ENCODE assay signal across 1 cellular context in the genomic region with DNA sequence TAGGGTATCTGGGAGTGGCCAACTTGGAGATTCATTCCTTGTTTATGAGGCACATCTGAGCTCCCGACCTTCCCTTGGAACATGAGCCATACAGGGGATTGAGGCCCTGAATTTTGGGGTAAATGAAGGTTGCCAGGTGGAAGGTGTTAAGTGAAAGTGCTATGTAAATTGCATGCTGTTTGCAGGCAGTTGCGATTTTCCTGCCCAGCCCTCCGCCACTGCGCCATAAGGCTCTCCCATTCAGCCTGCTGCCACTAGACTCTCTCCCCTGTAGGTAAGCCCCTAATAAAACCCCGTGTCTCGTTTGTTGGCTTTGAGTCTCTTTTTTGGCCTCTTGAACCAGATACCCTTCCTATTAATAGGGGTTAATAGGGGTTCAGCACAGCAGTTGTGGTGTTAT.
TF ChIP-seq lines count a peak whose summit lies in the region.

No MANE protein-coding gene starts in this region.

TF ChIP-seq in GM12878, 131 proteins besides CTCF, POLR2A, EP300 and RAD21 (continued from another document):
- TF ChIP-seq POLR2AphosphoS2 (IDR thresholded peaks at IDR 0.05; ENCODE audit: low read depth, low read length) (no peak), SMAD5 (IDR thresholded peaks at IDR 0.05; ENCODE audit: low read depth) (no peak), ZBTB33 (IDR thresholded peaks at IDR 0.05) (peak; percentile 76; the same call in 1 of the 2 replicates), CREB1 (IDR thresholded peaks at IDR 0.05; ENCODE audit: low read depth) (no peak)
- TF ChIP-seq, protein P1, sequence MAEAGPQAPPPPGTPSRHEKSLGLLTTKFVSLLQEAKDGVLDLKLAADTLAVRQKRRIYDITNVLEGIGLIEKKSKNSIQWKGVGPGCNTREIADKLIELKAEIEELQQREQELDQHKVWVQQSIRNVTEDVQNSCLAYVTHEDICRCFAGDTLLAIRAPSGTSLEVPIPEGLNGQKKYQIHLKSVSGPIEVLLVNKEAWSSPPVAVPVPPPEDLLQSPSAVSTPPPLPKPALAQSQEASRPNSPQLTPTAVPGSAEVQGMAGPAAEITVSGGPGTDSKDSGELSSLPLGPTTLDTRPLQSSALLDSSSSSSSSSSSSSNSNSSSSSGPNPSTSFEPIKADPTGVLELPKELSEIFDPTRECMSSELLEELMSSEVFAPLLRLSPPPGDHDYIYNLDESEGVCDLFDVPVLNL (IDR thresholded peaks at IDR 0.05; ENCODE audit: low read depth, low read length) = no peak
